ENCODE assay signal across 25 cellular contexts in the genomic region with DNA sequence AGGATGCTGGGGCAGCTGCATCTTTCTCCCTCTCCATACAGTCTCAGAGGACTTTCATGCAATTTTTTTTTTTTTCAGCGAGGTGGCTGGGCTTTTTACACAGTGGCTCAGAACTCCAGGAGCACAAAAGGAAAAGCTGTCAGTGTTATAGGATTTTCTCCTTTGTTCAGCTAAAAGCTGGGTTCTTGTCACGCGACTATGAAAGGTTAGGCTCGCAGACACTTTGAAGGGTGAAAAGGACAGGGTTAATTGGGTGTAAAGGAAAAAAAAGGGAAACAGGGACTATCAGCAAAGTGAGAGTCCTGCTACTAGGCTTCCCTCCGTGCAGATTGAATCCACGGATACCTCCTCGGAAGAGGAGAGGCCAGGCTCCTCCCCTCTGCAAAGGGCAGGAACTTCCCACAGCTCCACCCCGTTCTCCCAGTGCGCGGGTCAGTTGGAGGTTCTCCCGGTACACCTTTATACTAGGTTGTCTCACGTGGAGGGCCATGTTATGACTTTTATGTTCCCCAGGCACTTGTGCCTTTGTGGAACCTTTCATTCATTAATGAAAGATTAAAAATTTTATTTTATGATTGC. TPM values are rescaled to one million over a fixed set of nuclear protein-coding genes. Genes with fewer than 3 reads are reported as not detected.
DNase-seq lines count a peak whose midpoint lies in the region; ATAC-seq and TF ChIP-seq lines count a peak whose summit lies in the region.
"Had no signal": no experiment of that assay in that cellular context is flagged by ENCODE, and none has a peak within 500 bp of the region (broad histone marks: within the 10 kb centered on the region; RNA-seq: fewer than 3 reads in every experiment).

No MANE protein-coding gene starts in this region.

- H3K36me3 ChIP-seq in H7 (replicated peaks; ENCODE audit: control insufficient read depth, insufficient read depth, low read length) (no peaks in the 10 kb centered on the region), endodermal cell (ENCODE audit: control insufficient read depth, insufficient read depth, low read length) (no peaks in the 10 kb centered on the region), neuronal stem cell (replicated peaks in 1 of 2; ENCODE audit: control insufficient read depth in 2 of 2, insufficient read depth in 2 of 2, low read length in 2 of 2) (no peaks in the 10 kb centered on the region)
- H3K36me3 ChIP-seq: BLaER1 treated with 17β-estradiol and CSF1 and Interleukin-3, amounts not matched to agents 10 nM and 100 nM had no signal

- H3K18ac ChIP-seq in neuronal stem cell (ENCODE audit: low read length): no peak overlapping the region

- H3K27me3 ChIP-seq in H7 (ENCODE audit: control insufficient read depth, insufficient read depth, low read length): no peaks in the 10 kb centered on the region
- H3K27me3 ChIP-seq in endodermal cell (ENCODE audit: control insufficient read depth, insufficient read depth, low read length, poor library complexity, severe bottlenecking): no peaks in the 10 kb centered on the region
- no peaks in the 10 kb centered on the region for H3K27me3 ChIP-seq in neuronal stem cell (ENCODE audit: control insufficient read depth in 3 of 3, insufficient read depth in 3 of 3, low read depth in 1 of 3, low read length in 3 of 3)
- H3K27me3 ChIP-seq: BLaER1 treated with 17β-estradiol and CSF1 and Interleukin-3, amounts not matched to agents 10 nM and 100 nM; MG63 had no signal

- H3K4me3 ChIP-seq in H7 (ENCODE audit: insufficient read depth, low read depth, low read length) (no peak overlapping the region), endodermal cell (ENCODE audit: low read length) (no peak overlapping the region), neuronal stem cell (ENCODE audit: low read length in 2 of 2) (no peak overlapping the region)
- H3K4me3 ChIP-seq: A549; BLaER1 treated with 17β-estradiol and CSF1 and Interleukin-3, amounts not matched to agents 10 nM and 100 nM; GM23248; MG63 had no signal

- no peak overlapping the region for H3K9ac ChIP-seq in endodermal cell (ENCODE audit: extremely low read depth, low read length, poor library complexity, severe bottlenecking)
- no peak overlapping the region for H3K9ac ChIP-seq in neuronal stem cell (ENCODE audit: low read depth, low read length, poor library complexity)
- H3K9ac ChIP-seq: BLaER1 treated with 17β-estradiol and CSF1 and Interleukin-3, amounts not matched to agents 10 nM and 100 nM; GM23248; SK-N-SH had no signal

- no peak overlapping the region for H3K14ac ChIP-seq in neuronal stem cell (ENCODE audit: low read length)

- H4K91ac ChIP-seq in neuronal stem cell (ENCODE audit: low read depth, low read length, poor library complexity): no peak overlapping the region

- H3K79me1 ChIP-seq in neuronal stem cell (ENCODE audit: low read depth, low read length): no peaks in the 10 kb centered on the region

- H3K4me1 Mint-ChIP-seq in endodermal cell: peaks cover 9% of the 10 kb centered on the region
- H3K4me1 Mint-ChIP-seq in activated naive CD4-positive, alpha-beta T cell treated with anti-CD3 and anti-CD28 coated beads, Interleukin-2, amount 10 ng/mL, durations not matched to agents 7 days and 5 days: peaks cover 16% of the 10 kb centered on the region

- no peak overlapping the region for H2AK5ac ChIP-seq in neuronal stem cell (ENCODE audit: low read depth, low read length)

- H3K36me3 Mint-ChIP-seq in endodermal cell (ENCODE audit: low read depth): no peaks in the 10 kb centered on the region
- peaks cover 2% of the 10 kb centered on the region for H3K36me3 Mint-ChIP-seq in activated naive CD4-positive, alpha-beta T cell treated with anti-CD3 and anti-CD28 coated beads, Interleukin-2, amount 10 ng/mL, durations not matched to agents 7 days and 5 days

- H2BK15ac ChIP-seq in neuronal stem cell (ENCODE audit: low read length): no peak overlapping the region

- H3K4me3 Mint-ChIP-seq in endodermal cell: no peak overlapping the region
- H3K4me3 Mint-ChIP-seq in activated naive CD4-positive, alpha-beta T cell treated with anti-CD3 and anti-CD28 coated beads, Interleukin-2, amount 10 ng/mL, durations not matched to agents 7 days and 5 days: no peak overlapping the region
- H3K4me3 Mint-ChIP-seq: CD4-positive, alpha-beta T cell had no signal

- ATAC-seq in stimulated activated naive CD8-positive, alpha-beta T cell treated with anti-CD3 and anti-CD28 coated beads, Interleukin-15, Interleukin-2, amounts not matched to agents 100 U/mL and 50 U/mL, for 24 hours: no peak
- ATAC-seq in HG03457 (IDR thresholded peaks at IDR 0.05; ENCODE audit: unreplicated experiment): no peak
- ATAC-seq: A549, PC-3 had no signal

- H4K8ac ChIP-seq in neuronal stem cell (ENCODE audit: low read depth, low read length): no peak overlapping the region

- no peak for TF ChIP-seq CTCF in endodermal cell (conservative IDR thresholded peaks at IDR 0.05)

- no peaks in the 10 kb centered on the region for H3K4me1 ChIP-seq in endodermal cell (ENCODE audit: control insufficient read depth, insufficient read depth, low read length)
- H3K4me1 ChIP-seq in neuronal stem cell (ENCODE audit: control insufficient read depth in 2 of 2, insufficient read depth in 1 of 2, low read depth in 1 of 2, low read length in 2 of 2): peaks cover 0 to 3% of the 10 kb centered on the region in 2 donors

- CTCF ChIA-PET in activated naive CD4-positive, alpha-beta T cell treated with anti-CD3 and anti-CD28 coated beads, Interleukin-2, amount 10 ng/mL, durations not matched to agents 7 days and 5 days (lab: Charles Lee): interaction anchor here (0.7 to 1.3 kb wide), 2 partner anchors 56 to 57 kb away, joined by 3 to 4 read pairs; no protein-coding TSS in a partner anchor

- no peaks in the 10 kb centered on the region for H3K27me3 Mint-ChIP-seq in endodermal cell (ENCODE audit: insufficient read depth)
- H3K27me3 Mint-ChIP-seq in activated naive CD4-positive, alpha-beta T cell treated with anti-CD3 and anti-CD28 coated beads, Interleukin-2, amount 10 ng/mL, durations not matched to agents 7 days and 5 days: peaks cover 4% of the 10 kb centered on the region
- H3K27me3 Mint-ChIP-seq: CD4-positive, alpha-beta T cell had no signal

- DNase-seq in H7 (peak; percentile 13), NCI-H69 (lab: John Stamatoyannopoulos, UW) (peak; percentile 14), endodermal cell (peak; percentile 66), neuronal stem cell (ENCODE audit: low spot score) (peak; percentile 24)
- no peak for DNase-seq in stimulated activated naive CD8-positive, alpha-beta T cell treated with anti-CD3 and anti-CD28 coated beads, Interleukin-15, Interleukin-2, amounts not matched to agents 100 U/mL and 50 U/mL, for 24 hours
- DNase-seq in activated naive CD4-positive, alpha-beta T cell treated with anti-CD3 and anti-CD28 coated beads, Interleukin-2, amount 10 ng/mL, durations not matched to agents 7 days and 5 days: no peak
- DNase-seq: AML-193; CD4-positive, alpha-beta T cell; DMS53; GM23248; KG1; MG63; NCI-H1105 treated with DMSO at 0.1 percent for 48 hours; NCI-H1694; NCI-H2081; NCI-H2227 treated with DMSO at 0.1 percent for 48 hours; PC-3; SK-N-SH had no signal

- H3K27ac ChIP-seq in endodermal cell (ENCODE audit: low read depth, low read length) (no peak overlapping the region), neuronal stem cell (replicated peaks; ENCODE audit: low read length) (peak overlapping the region; percentile 37)
- H3K27ac ChIP-seq: A549; BLaER1 treated with 17β-estradiol and CSF1 and Interleukin-3, amounts not matched to agents 10 nM and 100 nM; GM23248 had no signal

- no peak overlapping the region for H2BK5ac ChIP-seq in neuronal stem cell (ENCODE audit: low read length)

- H3K27ac Mint-ChIP-seq in endodermal cell: peak overlapping the region; percentile 36
- no peak overlapping the region for H3K27ac Mint-ChIP-seq in activated naive CD4-positive, alpha-beta T cell treated with anti-CD3 and anti-CD28 coated beads, Interleukin-2, amount 10 ng/mL, durations not matched to agents 7 days and 5 days
- H3K27ac Mint-ChIP-seq: CD4-positive, alpha-beta T cell had no signal

- no peak overlapping the region for H3K4ac ChIP-seq in neuronal stem cell (ENCODE audit: low read length)

- no peaks in the 10 kb centered on the region for H3K9me3 Mint-ChIP-seq in endodermal cell
- no peaks in the 10 kb centered on the region for H3K9me3 Mint-ChIP-seq in activated naive CD4-positive, alpha-beta T cell treated with anti-CD3 and anti-CD28 coated beads, Interleukin-2, amount 10 ng/mL, durations not matched to agents 7 days and 5 days
- H3K9me3 Mint-ChIP-seq: CD4-positive, alpha-beta T cell had no signal

- no peak overlapping the region for H2BK120ac ChIP-seq in neuronal stem cell (ENCODE audit: low read depth, low read length)

- WGBS in endodermal cell (ENCODE audit: insufficient coverage in 1 of 2, insufficient read length in 1 of 2), 2 experiments: 77 to 81% methylated on average over 5 to 12 of the region's 12 CpGs
- WGBS in neuronal stem cell (ENCODE audit: extremely low coverage in 2 of 2, insufficient read length in 2 of 2, insufficient replicate concordance in 1 of 2), 2 donors: no CpG with 5 or more reads among the region's 12 CpGs

- peak overlapping the region; percentile 54 for H2AFZ ChIP-seq in neuronal stem cell (ENCODE audit: low read length)
- H2AFZ ChIP-seq: GM23248 had no signal

- H3K9me3 ChIP-seq in endodermal cell (ENCODE audit: control insufficient read depth, low read length): no peaks in the 10 kb centered on the region
- H3K9me3 ChIP-seq in neuronal stem cell (replicated peaks in 1 of 2; ENCODE audit: control insufficient read depth in 2 of 2, insufficient read depth in 1 of 2, low read depth in 1 of 2, low read length in 2 of 2): no peaks in the 10 kb centered on the region
- H3K9me3 ChIP-seq: A549; BLaER1 treated with 17β-estradiol and CSF1 and Interleukin-3, amounts not matched to agents 10 nM and 100 nM; MG63; SK-N-SH had no signal

- H3K4me2 ChIP-seq in neuronal stem cell (ENCODE audit: insufficient read depth, low read length, poor library complexity, severe bottlenecking): no peak overlapping the region
- H3K4me2 ChIP-seq: A549; BLaER1 treated with 17β-estradiol and CSF1 and Interleukin-3, amounts not matched to agents 10 nM and 100 nM; SK-N-SH had no signal

- no peak overlapping the region for H3K23ac ChIP-seq in neuronal stem cell (ENCODE audit: low read depth, low read length, poor library complexity)

- no peak overlapping the region for H2BK12ac ChIP-seq in neuronal stem cell (ENCODE audit: low read length)

RNA-seq across cellular contexts. Expression of a gene that starts 44.4 kb away (rescaled TPM):
- not detected in 2 replicates for total RNA-seq in H7 (2014; rRNA removed; shearing (Covaris generic))
- total RNA-seq in endodermal cell: 1 to 10 TPM in 1 of 2 donors, under 1 TPM in 1; 0.70 to 2.1 TPM
- polyA plus RNA-seq in endodermal cell (2013, experiment 1 of 2): 1.1 TPM
- 0.83 TPM for polyA plus RNA-seq in endodermal cell (2013, experiment 2 of 2)
- not detected for polyA plus RNA-seq in neuronal stem cell (2013, experiment 1 of 2)
- polyA plus RNA-seq in neuronal stem cell (2013, experiment 2 of 2): not detected
- total RNA-seq: CD4-positive, alpha-beta T cell; Daoy; G401; GM23248; HT1080; NCI-H460; PC-3 had no signal
- polyA plus RNA-seq: GM23248, SK-N-SH had no signal

RNA-seq across cellular contexts. Expression of a gene that starts 55.5 kb away (rescaled TPM):
- 66.4 and 70.9 TPM in 2 replicates for total RNA-seq in H7 (2014; rRNA removed; shearing (Covaris generic))
- 100 to 1,000 TPM; 102 to 137 TPM for total RNA-seq in endodermal cell
- polyA plus RNA-seq in endodermal cell (2013, experiment 1 of 2): 142 TPM
- 139 TPM for polyA plus RNA-seq in endodermal cell (2013, experiment 2 of 2)
- 110 TPM for polyA plus RNA-seq in neuronal stem cell (2013, experiment 1 of 2)
- 110 TPM for polyA plus RNA-seq in neuronal stem cell (2013, experiment 2 of 2)

Comparison
In these comparisons a context has a peak if more than half of its experiments do, and no peak if none do; other contexts are left out.
1. DNase-seq: peak in H7 (single experiment), NCI-H69 (single experiment), endodermal cell (single experiment) and neuronal stem cell (single experiment); none in stimulated activated naive CD8-positive, alpha-beta T cell treated with anti-CD3 and anti-CD28 coated beads, Interleukin-15, Interleukin-2, amounts not matched to agents 100 U/mL and 50 U/mL, for 24 hours (single experiment) and activated naive CD4-positive, alpha-beta T cell treated with anti-CD3 and anti-CD28 coated beads, Interleukin-2, amount 10 ng/mL, durations not matched to agents 7 days and 5 days (single experiment).